Comparison of ENCODE assay signal across 1 cellular context in the genomic region with DNA sequence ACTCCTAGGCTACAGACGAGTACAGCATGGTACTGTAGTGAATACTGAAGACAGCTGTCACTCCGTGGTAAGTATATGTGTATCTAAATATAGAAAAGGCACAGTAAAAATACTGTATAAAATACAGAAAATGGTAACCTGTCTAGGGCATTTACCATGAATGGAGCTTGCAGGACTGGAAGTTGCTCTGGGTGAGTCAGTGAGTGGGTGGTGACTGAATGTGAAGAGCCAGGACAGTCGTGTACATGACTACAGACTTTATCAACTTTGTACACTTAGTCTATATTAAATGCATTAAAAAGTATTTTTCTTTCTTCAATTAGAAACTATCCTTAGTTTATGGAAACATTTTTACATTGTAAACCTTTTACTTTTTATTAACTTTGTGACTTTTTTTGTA.
TF ChIP-seq lines count a peak whose summit lies in the region.

No MANE protein-coding gene starts in this region.

TF ChIP-seq in H1, 55 proteins besides CTCF, POLR2A, EP300 and RAD21:
- TF ChIP-seq, protein P1, sequence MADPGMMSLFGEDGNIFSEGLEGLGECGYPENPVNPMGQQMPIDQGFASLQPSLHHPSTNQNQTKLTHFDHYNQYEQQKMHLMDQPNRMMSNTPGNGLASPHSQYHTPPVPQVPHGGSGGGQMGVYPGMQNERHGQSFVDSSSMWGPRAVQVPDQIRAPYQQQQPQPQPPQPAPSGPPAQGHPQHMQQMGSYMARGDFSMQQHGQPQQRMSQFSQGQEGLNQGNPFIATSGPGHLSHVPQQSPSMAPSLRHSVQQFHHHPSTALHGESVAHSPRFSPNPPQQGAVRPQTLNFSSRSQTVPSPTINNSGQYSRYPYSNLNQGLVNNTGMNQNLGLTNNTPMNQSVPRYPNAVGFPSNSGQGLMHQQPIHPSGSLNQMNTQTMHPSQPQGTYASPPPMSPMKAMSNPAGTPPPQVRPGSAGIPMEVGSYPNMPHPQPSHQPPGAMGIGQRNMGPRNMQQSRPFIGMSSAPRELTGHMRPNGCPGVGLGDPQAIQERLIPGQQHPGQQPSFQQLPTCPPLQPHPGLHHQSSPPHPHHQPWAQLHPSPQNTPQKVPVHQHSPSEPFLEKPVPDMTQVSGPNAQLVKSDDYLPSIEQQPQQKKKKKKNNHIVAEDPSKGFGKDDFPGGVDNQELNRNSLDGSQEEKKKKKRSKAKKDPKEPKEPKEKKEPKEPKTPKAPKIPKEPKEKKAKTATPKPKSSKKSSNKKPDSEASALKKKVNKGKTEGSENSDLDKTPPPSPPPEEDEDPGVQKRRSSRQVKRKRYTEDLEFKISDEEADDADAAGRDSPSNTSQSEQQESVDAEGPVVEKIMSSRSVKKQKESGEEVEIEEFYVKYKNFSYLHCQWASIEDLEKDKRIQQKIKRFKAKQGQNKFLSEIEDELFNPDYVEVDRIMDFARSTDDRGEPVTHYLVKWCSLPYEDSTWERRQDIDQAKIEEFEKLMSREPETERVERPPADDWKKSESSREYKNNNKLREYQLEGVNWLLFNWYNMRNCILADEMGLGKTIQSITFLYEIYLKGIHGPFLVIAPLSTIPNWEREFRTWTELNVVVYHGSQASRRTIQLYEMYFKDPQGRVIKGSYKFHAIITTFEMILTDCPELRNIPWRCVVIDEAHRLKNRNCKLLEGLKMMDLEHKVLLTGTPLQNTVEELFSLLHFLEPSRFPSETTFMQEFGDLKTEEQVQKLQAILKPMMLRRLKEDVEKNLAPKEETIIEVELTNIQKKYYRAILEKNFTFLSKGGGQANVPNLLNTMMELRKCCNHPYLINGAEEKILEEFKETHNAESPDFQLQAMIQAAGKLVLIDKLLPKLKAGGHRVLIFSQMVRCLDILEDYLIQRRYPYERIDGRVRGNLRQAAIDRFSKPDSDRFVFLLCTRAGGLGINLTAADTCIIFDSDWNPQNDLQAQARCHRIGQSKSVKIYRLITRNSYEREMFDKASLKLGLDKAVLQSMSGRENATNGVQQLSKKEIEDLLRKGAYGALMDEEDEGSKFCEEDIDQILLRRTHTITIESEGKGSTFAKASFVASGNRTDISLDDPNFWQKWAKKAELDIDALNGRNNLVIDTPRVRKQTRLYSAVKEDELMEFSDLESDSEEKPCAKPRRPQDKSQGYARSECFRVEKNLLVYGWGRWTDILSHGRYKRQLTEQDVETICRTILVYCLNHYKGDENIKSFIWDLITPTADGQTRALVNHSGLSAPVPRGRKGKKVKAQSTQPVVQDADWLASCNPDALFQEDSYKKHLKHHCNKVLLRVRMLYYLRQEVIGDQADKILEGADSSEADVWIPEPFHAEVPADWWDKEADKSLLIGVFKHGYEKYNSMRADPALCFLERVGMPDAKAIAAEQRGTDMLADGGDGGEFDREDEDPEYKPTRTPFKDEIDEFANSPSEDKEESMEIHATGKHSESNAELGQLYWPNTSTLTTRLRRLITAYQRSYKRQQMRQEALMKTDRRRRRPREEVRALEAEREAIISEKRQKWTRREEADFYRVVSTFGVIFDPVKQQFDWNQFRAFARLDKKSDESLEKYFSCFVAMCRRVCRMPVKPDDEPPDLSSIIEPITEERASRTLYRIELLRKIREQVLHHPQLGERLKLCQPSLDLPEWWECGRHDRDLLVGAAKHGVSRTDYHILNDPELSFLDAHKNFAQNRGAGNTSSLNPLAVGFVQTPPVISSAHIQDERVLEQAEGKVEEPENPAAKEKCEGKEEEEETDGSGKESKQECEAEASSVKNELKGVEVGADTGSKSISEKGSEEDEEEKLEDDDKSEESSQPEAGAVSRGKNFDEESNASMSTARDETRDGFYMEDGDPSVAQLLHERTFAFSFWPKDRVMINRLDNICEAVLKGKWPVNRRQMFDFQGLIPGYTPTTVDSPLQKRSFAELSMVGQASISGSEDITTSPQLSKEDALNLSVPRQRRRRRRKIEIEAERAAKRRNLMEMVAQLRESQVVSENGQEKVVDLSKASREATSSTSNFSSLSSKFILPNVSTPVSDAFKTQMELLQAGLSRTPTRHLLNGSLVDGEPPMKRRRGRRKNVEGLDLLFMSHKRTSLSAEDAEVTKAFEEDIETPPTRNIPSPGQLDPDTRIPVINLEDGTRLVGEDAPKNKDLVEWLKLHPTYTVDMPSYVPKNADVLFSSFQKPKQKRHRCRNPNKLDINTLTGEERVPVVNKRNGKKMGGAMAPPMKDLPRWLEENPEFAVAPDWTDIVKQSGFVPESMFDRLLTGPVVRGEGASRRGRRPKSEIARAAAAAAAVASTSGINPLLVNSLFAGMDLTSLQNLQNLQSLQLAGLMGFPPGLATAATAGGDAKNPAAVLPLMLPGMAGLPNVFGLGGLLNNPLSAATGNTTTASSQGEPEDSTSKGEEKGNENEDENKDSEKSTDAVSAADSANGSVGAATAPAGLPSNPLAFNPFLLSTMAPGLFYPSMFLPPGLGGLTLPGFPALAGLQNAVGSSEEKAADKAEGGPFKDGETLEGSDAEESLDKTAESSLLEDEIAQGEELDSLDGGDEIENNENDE (IDR thresholded peaks at IDR 0.05; ENCODE audit: insufficient replicate concordance, low read length): no peak
- TF ChIP-seq GABPA (IDR thresholded peaks at IDR 0.05; ENCODE audit: borderline replicate concordance, insufficient read depth, low read length) (no peak), SP1 (IDR thresholded peaks at IDR 0.05; ENCODE audit: low read depth, low read length) (no peak), SP2 (IDR thresholded peaks at IDR 0.05; ENCODE audit: low read length) (no peak), KDM1A (IDR thresholded peaks at IDR 0.05; ENCODE audit: borderline replicate concordance, low read length) (no peak), JUN (IDR thresholded peaks at IDR 0.05; ENCODE audit: low read depth, low read length) (no peak)
